ENCODE assay signal across 1 cellular context in genomic region chr1:246618240-246618639, GRCh38.
A peak's percentile ranks its signal among the peaks of the same experiment; 100 is the strongest.
TF ChIP-seq lines count a peak whose summit lies in the region.

No MANE protein-coding gene starts in this region.

TF ChIP-seq in K562, 482 proteins besides CTCF, POLR2A, EP300 and RAD21 (continues in another document):
- TF ChIP-seq BCOR (IDR thresholded peaks at IDR 0.05) (no peak), POLR2G (IDR thresholded peaks at IDR 0.05; ENCODE audit: low read depth, low read length) (no peak), ZNF766 (CRISPR knock-in tag; conservative IDR thresholded peaks at IDR 0.05) (no peak), ZNF146 (CRISPR knock-in tag; IDR thresholded peaks at IDR 0.05; ENCODE audit: unreplicated experiment) (no peak), ZNF696 (CRISPR knock-in tag; conservative IDR thresholded peaks at IDR 0.05) (no peak), MEIS2 (IDR thresholded peaks at IDR 0.05; ENCODE audit: partially characterized antibody) (peak; percentile 23), STAT5A (IDR thresholded peaks at IDR 0.05; ENCODE audit: borderline replicate concordance, low read length) (no peak), IRF9 (tag; IDR thresholded peaks at IDR 0.05) (no peak), POLR3G (IDR thresholded peaks at IDR 0.05; ENCODE audit: extremely low read depth, insufficient read length, insufficient replicate concordance) (no peak), ARNT (IDR thresholded peaks at IDR 0.05) (no peak), ZFX (CRISPR knock-in tag; IDR thresholded peaks at IDR 0.05) (no peak), GABPB2 (CRISPR knock-in tag; conservative IDR thresholded peaks at IDR 0.05) (no peak), PRPF4 (IDR thresholded peaks at IDR 0.05; ENCODE audit: insufficient read depth, low read depth, low read length, poor library complexity, severe bottlenecking) (no peak), FOXP1 (CRISPR knock-in tag; IDR thresholded peaks at IDR 0.05) (no peak), CREB1 (IDR thresholded peaks at IDR 0.05) (no peak), CREB1 (CRISPR knock-in tag; IDR thresholded peaks at IDR 0.05) (no peak), ZNF41 (CRISPR knock-in tag; conservative IDR thresholded peaks at IDR 0.05) (no peak), ZNF408 (CRISPR knock-in tag; IDR thresholded peaks at IDR 0.05; ENCODE audit: low read depth) (no peak), TRIM24 (IDR thresholded peaks at IDR 0.05) (no peak), TEAD4 (IDR thresholded peaks at IDR 0.05; ENCODE audit: low read length) (peak; percentile 76), TEAD4 (CRISPR knock-in tag; IDR thresholded peaks at IDR 0.05; ENCODE audit: borderline replicate concordance) (no peak), SRSF3 (IDR thresholded peaks at IDR 0.05; ENCODE audit: insufficient read depth, low read length) (no peak), DLX4 (CRISPR knock-in tag; IDR thresholded peaks at IDR 0.05) (no peak), CHD4 (IDR thresholded peaks at IDR 0.05; ENCODE audit: insufficient read depth, insufficient replicate concordance, low read depth, low read length, poor library complexity, severe bottlenecking) (no peak), ZNF507 (tag; conservative IDR thresholded peaks at IDR 0.05) (no peak), NR0B1 (IDR thresholded peaks at IDR 0.05; ENCODE audit: partially characterized antibody) (no peak), TAF9B (IDR thresholded peaks at IDR 0.05; ENCODE audit: partially characterized antibody) (no peak), ZBED1 (IDR thresholded peaks at IDR 0.05) (no peak), HOXB6 (CRISPR knock-in tag; IDR thresholded peaks at IDR 0.05; ENCODE audit: borderline replicate concordance) (no peak), COPS2 (conservative IDR thresholded peaks at IDR 0.05) (no peak), EZH2 (IDR thresholded peaks at IDR 0.05; ENCODE audit: borderline replicate concordance, low read depth, low read length) (no peak), SMARCB1 (IDR thresholded peaks at IDR 0.05; ENCODE audit: insufficient read length, low read depth) (no peak), ESRRA (IDR thresholded peaks at IDR 0.05; ENCODE audit: borderline replicate concordance, low read depth) (no peak), CREM (IDR thresholded peaks at IDR 0.05; ENCODE audit: low read depth) (no peak), TGIF2 (CRISPR knock-in tag; IDR thresholded peaks at IDR 0.05) (no peak), KDM1A (IDR thresholded peaks at IDR 0.05) (peak; percentile 78 to 81), MCM5 (IDR thresholded peaks at IDR 0.05; ENCODE audit: low read depth) (no peak), ZNF280A (IDR thresholded peaks at IDR 0.05; ENCODE audit: low read depth, partially characterized antibody) (no peak), RCOR1 (IDR thresholded peaks at IDR 0.05; ENCODE audit: borderline replicate concordance in 1 of 2, low read depth in 2 of 2, low read length in 2 of 2) (peak in 1 of 2 experiments; percentile 74; a peak in 1 of 4 replicates), SRSF1 (IDR thresholded peaks at IDR 0.05; ENCODE audit: low read depth, low read length) (no peak), SMARCE1 (IDR thresholded peaks at IDR 0.05) (no peak), SMC3 (conservative IDR thresholded peaks at IDR 0.05; ENCODE audit: insufficient read depth, low read depth, low read length) (no peak), ADNP (tag; IDR thresholded peaks at IDR 0.05) (0 out of 2 replicates have a peak, but pooled peaks have one; percentile 41), HMBOX1 (IDR thresholded peaks at IDR 0.05) (peak; percentile 54; the same call in 1 of the 2 replicates), ZNF133 (CRISPR knock-in tag; IDR thresholded peaks at IDR 0.05) (no peak), CXXC5 (CRISPR knock-in tag; IDR thresholded peaks at IDR 0.05) (0 out of 2 replicates have a peak, but pooled peaks have one; percentile 8), CBFA2T2 (conservative IDR thresholded peaks at IDR 0.05) (peak; percentile 36; the same call in 1 of the 2 replicates), ATF7 (IDR thresholded peaks at IDR 0.05) (no peak), SIN3A (IDR thresholded peaks at IDR 0.05; ENCODE audit: borderline replicate concordance in 2 of 2, control insufficient read depth in 1 of 2, low read depth in 2 of 2, low read length in 2 of 2) (no peak), KLF13 (tag; IDR thresholded peaks at IDR 0.05; ENCODE audit: borderline replicate concordance, low read depth) (no peak), TCF3 (CRISPR knock-in tag; IDR thresholded peaks at IDR 0.05) (peak; percentile 29; the same call in 1 of the 2 replicates), ZNF444 (CRISPR knock-in tag; IDR thresholded peaks at IDR 0.05) (no peak), CREB5 (CRISPR knock-in tag; IDR thresholded peaks at IDR 0.05) (no peak), SPI1 (IDR thresholded peaks at IDR 0.05; ENCODE audit: borderline replicate concordance, low read depth, low read length) (no peak), TCFL5 (CRISPR knock-in tag; conservative IDR thresholded peaks at IDR 0.05) (no peak), ARID1B (IDR thresholded peaks at IDR 0.05) (peak; percentile 56; the same call in 1 of the 2 replicates), TCF7 (IDR thresholded peaks at IDR 0.05; ENCODE audit: borderline replicate concordance) (no peak), NFE2L1 (tag; IDR thresholded peaks at IDR 0.05; ENCODE audit: borderline replicate concordance, low read depth) (no peak), ZNF280B (CRISPR knock-in tag; IDR thresholded peaks at IDR 0.05) (no peak), U2AF2 (optimal IDR thresholded peaks at IDR 0.05; ENCODE audit: low read depth, low read length) (no peak), ZBTB2 (IDR thresholded peaks at IDR 0.05) (no peak), NR1H2 (CRISPR knock-in tag; IDR thresholded peaks at IDR 0.05) (no peak), SUPT5H (IDR thresholded peaks at IDR 0.05) (no peak), RFX7 (CRISPR knock-in tag; IDR thresholded peaks at IDR 0.05) (no peak), GABPB1 (CRISPR knock-in tag; IDR thresholded peaks at IDR 0.05) (no peak), SMAD1 (IDR thresholded peaks at IDR 0.05; ENCODE audit: low read depth, low read length, partially characterized antibody) (no peak), ZNF23 (CRISPR knock-in tag; IDR thresholded peaks at IDR 0.05) (no peak), CBFA2T3 (IDR thresholded peaks at IDR 0.05) (peak; percentile 74), MCM3 (IDR thresholded peaks at IDR 0.05) (no peak), ZNF263 (CRISPR knock-in tag; IDR thresholded peaks at IDR 0.05; ENCODE audit: borderline replicate concordance) (no peak), ZNF217 (CRISPR knock-in tag; IDR thresholded peaks at IDR 0.05) (no peak), NBN (IDR thresholded peaks at IDR 0.05; ENCODE audit: low read depth) (no peak), EGR1 (conservative IDR thresholded peaks at IDR 0.05) (no peak), FIP1L1 (IDR thresholded peaks at IDR 0.05; ENCODE audit: low read depth, low read length, poor library complexity, severe bottlenecking) (no peak), GTF2E2 (tag; IDR thresholded peaks at IDR 0.05) (no peak), DEAF1 (CRISPR knock-in tag; IDR thresholded peaks at IDR 0.05) (no peak), ZKSCAN1 (IDR thresholded peaks at IDR 0.05; ENCODE audit: low read depth, low read length) (no peak)
